In genomic region chr17:44206825-44207155, GRCh38 we compare ENCODE assay signal across 19 cellular contexts. TPM values are rescaled to one million over a fixed set of nuclear protein-coding genes. Genes with fewer than 3 reads are reported as not detected.
DNase-seq lines count a peak whose midpoint lies in the region; ATAC-seq and TF ChIP-seq lines count a peak whose summit lies in the region.
"Had no signal": no experiment of that assay in that cellular context is flagged by ENCODE, and none has a peak within 500 bp of the region (broad histone marks: within the 10 kb centered on the region; RNA-seq: fewer than 3 reads in every experiment).

No MANE protein-coding gene starts in this region.

- H3K27me3 ChIP-seq in BLaER1 (no peaks in the 10 kb centered on the region), mammary epithelial cell (ENCODE audit: insufficient read depth, low read length) (no peaks in the 10 kb centered on the region)

- DNase-seq in mammary epithelial cell (no peak), A172 (ENCODE audit: low spot score) (no peak)
- DNase-seq: AML-193; CD4-positive, CD25-positive, alpha-beta regulatory T cell; DMS153; GOT3; KG1; NCI-H1417; NCI-H187 treated with DMSO at 0.1 percent for 48 hours; NCI-H2227 treated with DMSO at 0.1 percent for 48 hours; NCI-H510A treated with DMSO at 0.1 percent for 48 hours; NCI-H774; Right ventricle myocardium superior; T-cell had no signal

- H3K4me2 ChIP-seq in BLaER1 (no peak overlapping the region), mammary epithelial cell (ENCODE audit: insufficient read depth, low read depth, low read length) (no peak overlapping the region)

- H3K36me3 ChIP-seq in BLaER1: peaks cover 61% of the 10 kb centered on the region
- peaks cover 26 to 52% of the 10 kb centered on the region in 2 experiments for H3K36me3 ChIP-seq in HEK293 (ENCODE audit: control insufficient read depth in 2 of 2, insufficient read depth in 1 of 2, low read length in 2 of 2)
- peaks cover 2% of the 10 kb centered on the region for H3K36me3 ChIP-seq in mammary epithelial cell (ENCODE audit: insufficient read depth, low read length)

- H4K20me1 ChIP-seq in BLaER1 (peaks cover 35% of the 10 kb centered on the region), mammary epithelial cell (ENCODE audit: insufficient read depth, low read length) (peaks cover 4% of the 10 kb centered on the region)

- POLR2A ChIA-PET in HEK293 (lab: Yijun Ruan, JAX): interaction anchor here (0.6 to 1.2 kb wide), 5 partner anchors 15 to 151 kb away, joined by 3 to 4 read pairs (median 4); no protein-coding TSS in a partner anchor

- H2AFZ ChIP-seq in mammary epithelial cell (ENCODE audit: low read depth, low read length): no peak overlapping the region

- dilution Hi-C loops in mammary epithelial cell (cut with HindIII; ENCODE audit: low sequenced_read_pairs): loop anchor here (10.0 kb wide), 1 partner anchor 252 kb away; the partner anchor contains the start of gene PYY

- BruUV-seq in mammary epithelial cell (replicated peaks; lab: Mats Ljungman, UMichigan): TSS peak; percentile 24

- H3K79me2 ChIP-seq in mammary epithelial cell (ENCODE audit: insufficient read depth, low read length): no peaks in the 10 kb centered on the region

- H3K4me3 ChIP-seq in BLaER1 (no peak overlapping the region), HEK293 (ENCODE audit: low read depth, low read length) (no peak overlapping the region), mammary epithelial cell (replicated peaks in 1 of 3; ENCODE audit: insufficient read depth in 1 of 3, low read depth in 2 of 3, low read length in 3 of 3) (no peak overlapping the region)
- H3K4me3 ChIP-seq: SK-N-MC had no signal

- intact Hi-C loops in mammary epithelial cell (cut with micrococcal nuclease): loop anchor here (10.0 kb wide), 1 partner anchor 82 kb away; the partner anchor contains the start of gene HDAC5

- CTCF ChIA-PET in HEK293 (lab: Yijun Ruan, JAX) (interaction anchor here (0.7 to 4.1 kb wide), 5 partner anchors 11 to 144 kb away, joined by 3 to 33 read pairs (median 4); partner anchors contain the start of gene UBTF), mammary epithelial cell (lab: Charles Lee; ENCODE audit: low non-redundant PET) (no interaction called here)

- TF ChIP-seq CTCF in HEK293 (tag by site-specific recombination; IDR thresholded peaks at IDR 0.05) (no peak), mammary epithelial cell (conservative IDR thresholded peaks at IDR 0.05 in 1 of 2, IDR thresholded peaks at IDR 0.05 in 1 of 2; ENCODE audit: extremely low read depth in 1 of 2, insufficient read depth in 1 of 2, low read depth in 1 of 2, low read length in 2 of 2) (no peak)

- H3K4me1 ChIP-seq in BLaER1 (peaks cover 46% of the 10 kb centered on the region), HEK293 (ENCODE audit: control insufficient read depth, insufficient read depth, low read length) (no peaks in the 10 kb centered on the region), mammary epithelial cell (ENCODE audit: insufficient read depth, low read length) (peaks cover 44% of the 10 kb centered on the region)

- ATAC-seq in GM19035 (IDR thresholded peaks at IDR 0.05; ENCODE audit: unreplicated experiment): no peak
- ATAC-seq: T-cell had no signal

- H3K27ac ChIP-seq in BLaER1 (no peak overlapping the region), HEK293 (ENCODE audit: extremely low read depth, low read depth, low read length) (no peak overlapping the region), mammary epithelial cell (ENCODE audit: insufficient read depth, low read depth, low read length) (no peak overlapping the region)

- WGBS in mammary epithelial cell (ENCODE audit: low coverage, missing lambda C conversion rate): 60% methylated on average over 1 of the region's 6 CpGs

- H3K9ac ChIP-seq in BLaER1 (0 out of 2 replicates have a peak overlapping the region, but pooled peaks have one; percentile 6), mammary epithelial cell (ENCODE audit: insufficient read depth, low read length) (no peak overlapping the region)

- in situ Hi-C loops in mammary epithelial cell (cut with MboI; ENCODE audit: low sequenced_read_pairs in 2 of 2): no loop called here

- H3K9me3 ChIP-seq in BLaER1 (no peaks in the 10 kb centered on the region), HEK293 (ENCODE audit: control insufficient read depth, insufficient read depth, low read depth, low read length) (no peaks in the 10 kb centered on the region), mammary epithelial cell (replicated peaks; ENCODE audit: insufficient read depth, low read length) (no peaks in the 10 kb centered on the region)

TF ChIP-seq in HEK293, 187 proteins besides CTCF, POLR2A, EP300 and RAD21:
- TF ChIP-seq ZNF629 (tag by site-specific recombination; IDR thresholded peaks at IDR 0.05) (no peak), BCL11A (tag by site-specific recombination; IDR thresholded peaks at IDR 0.05; ENCODE audit: low read depth) (no peak), ZNF146 (tag by site-specific recombination; IDR thresholded peaks at IDR 0.05) (no peak), GLI2 (tag by site-specific recombination; IDR thresholded peaks at IDR 0.05; ENCODE audit: borderline replicate concordance, low read depth) (no peak), GLIS2 (tag by site-specific recombination; IDR thresholded peaks at IDR 0.05) (peak; percentile 58; the same call in 1 of the 2 replicates), TCF7L2 (IDR thresholded peaks at IDR 0.05; ENCODE audit: borderline replicate concordance, low read depth, low read length) (no peak), ZNF112 (tag by site-specific recombination; IDR thresholded peaks at IDR 0.05) (no peak), ZNF311 (tag by site-specific recombination; IDR thresholded peaks at IDR 0.05; ENCODE audit: borderline replicate concordance) (no peak)

RNA-seq across cellular contexts. Expression of gene ATXN7L3, which starts 7.1 kb away (rescaled TPM):
- total RNA-seq in mammary epithelial cell: 10 to 100 TPM; 35.3 to 55.9 TPM
- 26.3 TPM for polyA plus RNA-seq in mammary epithelial cell
- 30.4 TPM for polyA minus RNA-seq in mammary epithelial cell
- 44.3 and 54.5 TPM in 2 replicates for total RNA-seq in A172 (2014; rRNA removed; shearing (Covaris generic))

RNA-seq across cellular contexts. Expression of gene UBTF, which starts 12.7 kb away (rescaled TPM):
- total RNA-seq in mammary epithelial cell: 10 to 100 TPM; 30.0 to 60.1 TPM
- 18.5 TPM for polyA plus RNA-seq in mammary epithelial cell
- 25.0 TPM for polyA minus RNA-seq in mammary epithelial cell
- total RNA-seq in A172 (2014; rRNA removed; shearing (Covaris generic)): 67.4 and 75.3 TPM in 2 replicates

RNA-seq across cellular contexts. Expression of gene TMUB2, which starts 20.0 kb away (rescaled TPM):
- total RNA-seq in mammary epithelial cell: 10 to 100 TPM; 25.2 to 31.8 TPM
- polyA plus RNA-seq in mammary epithelial cell: 29.6 TPM
- polyA minus RNA-seq in mammary epithelial cell: 20.0 TPM
- total RNA-seq in A172 (2014; rRNA removed; shearing (Covaris generic)): 32.9 and 33.7 TPM in 2 replicates

RNA-seq across cellular contexts. Expression of gene ASB16, which starts 36.3 kb away (rescaled TPM):
- not detected for total RNA-seq in mammary epithelial cell
- polyA plus RNA-seq in mammary epithelial cell: not detected
- not detected for polyA minus RNA-seq in mammary epithelial cell
- total RNA-seq in A172 (2014; rRNA removed; shearing (Covaris generic)): 0.29 TPM in 1 of 2 replicates, not detected in the other
- total RNA-seq: CD4-positive, CD25-positive, alpha-beta regulatory T cell; Daoy had no signal
